Comparison of ENCODE assay signal across 18 cellular contexts in genomic region chr14:37565550-37565949, GRCh38. TPM values are rescaled to one million over a fixed set of nuclear protein-coding genes. Genes with fewer than 3 reads are reported as not detected.
A peak's percentile ranks its signal among the peaks of the same experiment; 100 is the strongest.
DNase-seq lines count a peak whose midpoint lies in the region; ATAC-seq, FAIRE-seq and TF ChIP-seq lines count a peak whose summit lies in the region.
"Had no signal": no experiment of that assay in that cellular context is flagged by ENCODE, and none has a peak within 500 bp of the region (broad histone marks: within the 10 kb centered on the region; RNA-seq: fewer than 3 reads in every experiment).

No MANE protein-coding gene starts in this region.

- TF ChIP-seq POLR2A in HepG2 (IDR thresholded peaks at IDR 0.05; ENCODE audit: insufficient read depth in 1 of 2, low read depth in 2 of 2, low read length in 2 of 2), result no peak

- no peak for TF ChIP-seq EP300 in Ishikawa (IDR thresholded peaks at IDR 0.05; ENCODE audit: borderline replicate concordance)
- TF ChIP-seq EP300 in HepG2 (IDR thresholded peaks at IDR 0.05; ENCODE audit: low read depth in 2 of 2, low read length in 2 of 2), result 0 out of 4 replicates have a peak, but pooled peaks of 1 of the 2 experiments have one; percentile 9
- no peak for TF ChIP-seq EP300 in HepG2 (CRISPR knock-in tag; IDR thresholded peaks at IDR 0.05; ENCODE audit: borderline replicate concordance)

- H3K27ac Mint-ChIP-seq in WTC11, result no peak overlapping the region
- H3K27ac Mint-ChIP-seq: activated naive CD4-positive, alpha-beta T cell treated with anti-CD3 and anti-CD28 coated beads, Interleukin-2, amount 10 ng/mL, durations not matched to agents 7 days and 5 days had no signal

- peaks cover 9% of the 10 kb centered on the region for H3K4me1 Mint-ChIP-seq in WTC11
- H3K4me1 Mint-ChIP-seq: activated naive CD4-positive, alpha-beta T cell treated with anti-CD3 and anti-CD28 coated beads, Interleukin-2, amount 10 ng/mL, durations not matched to agents 7 days and 5 days had no signal

- intact Hi-C loops in HepG2 (cut with micrococcal nuclease; ENCODE audit: unreplicated experiment), result loop anchor here (1.0 to 5.0 kb wide), 5 partner anchors 29 to 319 kb away; no protein-coding TSS in a partner anchor

- BruUV-seq in HepG2 (replicated peaks; lab: Mats Ljungman, UMichigan), result no TSS peak

- DNase-seq in WTC11 (ENCODE audit: low spot score), result peak; percentile 21
- peak; percentile 70 for DNase-seq in HepG2 (ENCODE audit: low spot score)
- DNase-seq in anterior cingulate cortex (lab: John Stamatoyannopoulos, UW), result no peak
- DNase-seq in activated CD4-positive, alpha-beta T cell treated with anti-CD3 and anti-CD28 coated beads for 48 hours, result no peak
- no peak for DNase-seq in EL
- DNase-seq in SIG-M5 treated with dmso at 0.1 percent for 504 hours (lab: John Stamatoyannopoulos, UW; ENCODE audit: unreplicated experiment), result no peak
- DNase-seq: activated naive CD4-positive, alpha-beta T cell treated with anti-CD3 and anti-CD28 coated beads, Interleukin-2, amount 10 ng/mL, durations not matched to agents 7 days and 5 days; head of caudate nucleus; NCI-H526 treated with DMSO at 0.1 percent for 48 hours; stimulated activated naive CD8-positive, alpha-beta T cell treated with anti-CD3 and anti-CD28 coated beads, Interleukin-15, Interleukin-2, amounts not matched to agents 100 U/mL and 50 U/mL, for 24 hours; T-helper 1 cell had no signal

- FAIRE-seq in HepG2 (lab: Jason Lieb, UNC), result no peak
- FAIRE-seq: GM19239, K562 had no signal

- H4K20me1 ChIP-seq in HepG2 (ENCODE audit: insufficient read depth, low read length), result no peaks in the 10 kb centered on the region

- TF ChIP-seq RAD21 in Ishikawa (IDR thresholded peaks at IDR 0.05; ENCODE audit: low read depth) (peak; percentile 34; the same call in 1 of the 2 replicates), HepG2 (CRISPR knock-in tag; IDR thresholded peaks at IDR 0.05) (peak; percentile 92)

- in situ Hi-C loops in HepG2 (cut with HindIII; ENCODE audit: extremely low pct_ligation_motif_present, low pct_unique_long_range_greater_than_20kb), result loop anchor here (5.0 kb wide), 1 partner anchor 313 kb away; no protein-coding TSS in a partner anchor

- H3K36me3 ChIP-seq in HepG2 (replicated peaks in 1 of 2; ENCODE audit: control insufficient read depth in 1 of 2, insufficient read depth in 2 of 2, low read length in 2 of 2), result no peaks in the 10 kb centered on the region
- H3K36me3 ChIP-seq: HAP-1 had no signal

- ATAC-seq in WTC11 (peak; percentile 38; the same call in 1 of the 2 replicates), HepG2 (peak; percentile 76)
- ATAC-seq: K562; stimulated activated naive CD8-positive, alpha-beta T cell treated with anti-CD3 and anti-CD28 coated beads, Interleukin-15, Interleukin-2, amounts not matched to agents 100 U/mL and 50 U/mL, for 24 hours had no signal

- no peaks in the 10 kb centered on the region for H3K79me2 ChIP-seq in HepG2 (ENCODE audit: insufficient read depth, low read length)

- H3K9me3 Mint-ChIP-seq in WTC11, result no peaks in the 10 kb centered on the region
- H3K9me3 Mint-ChIP-seq: activated naive CD4-positive, alpha-beta T cell treated with anti-CD3 and anti-CD28 coated beads, Interleukin-2, amount 10 ng/mL, durations not matched to agents 7 days and 5 days had no signal

- H3K4me1 ChIP-seq in HepG2 (ENCODE audit: insufficient read depth, low read length), result peaks cover 20% of the 10 kb centered on the region

- POLR2A ChIA-PET in WTC11 (lab: Charles Lee), result no interaction called here
- POLR2A ChIA-PET in HepG2 (lab: Yijun Ruan, JAX), result no interaction called here

- H3K27ac ChIP-seq in C4-2B, result no peak overlapping the region
- no peak overlapping the region for H3K27ac ChIP-seq in HepG2 (ENCODE audit: extremely low read length, insufficient read depth, low read length)

- CTCF ChIA-PET in WTC11 (lab: Charles Lee) (interaction anchor here (1.0 kb wide), 1 partner anchor 225 kb away, joined by 3 read pairs; no protein-coding TSS in a partner anchor), HepG2 (lab: Yijun Ruan, JAX; ENCODE audit: low intra/inter-chr PET ratio, low total read pairs) (interaction anchor here (1.1 to 4.7 kb wide), 7 partner anchors 29 to 335 kb away, joined by 4 to 77 read pairs (median 7); partner anchors contain the start of gene FOXA1)

- H3K27me3 Mint-ChIP-seq in WTC11 (ENCODE audit: low read depth), result no peaks in the 10 kb centered on the region
- H3K27me3 Mint-ChIP-seq: activated naive CD4-positive, alpha-beta T cell treated with anti-CD3 and anti-CD28 coated beads, Interleukin-2, amount 10 ng/mL, durations not matched to agents 7 days and 5 days had no signal

- TF ChIP-seq CTCF in C4-2B (conservative IDR thresholded peaks at IDR 0.05) (peak; percentile 29), WTC11 (IDR thresholded peaks at IDR 0.05) (peak; percentile 23; the same call in 1 of the 2 replicates), HepG2 (CRISPR knock-in tag; IDR thresholded peaks at IDR 0.05) (peak; percentile 88)

- H3K36me3 Mint-ChIP-seq in WTC11, result no peaks in the 10 kb centered on the region
- H3K36me3 Mint-ChIP-seq: activated naive CD4-positive, alpha-beta T cell treated with anti-CD3 and anti-CD28 coated beads, Interleukin-2, amount 10 ng/mL, durations not matched to agents 7 days and 5 days had no signal

- H3K4me2 ChIP-seq in HepG2 (ENCODE audit: low read depth, low read length), result no peak overlapping the region

- no peaks in the 10 kb centered on the region for H3K27me3 ChIP-seq in HepG2 (ENCODE audit: control insufficient read depth in 1 of 2, insufficient read depth in 2 of 2, low read length in 2 of 2)

- no peaks in the 10 kb centered on the region for H3K9me3 ChIP-seq in HepG2 (ENCODE audit: low read length)
- H3K9me3 ChIP-seq: HAP-1 had no signal

- H2AFZ ChIP-seq in HepG2 (ENCODE audit: low read length), result no peak overlapping the region

- no peak overlapping the region for H3K4me3 Mint-ChIP-seq in WTC11
- H3K4me3 Mint-ChIP-seq: activated naive CD4-positive, alpha-beta T cell treated with anti-CD3 and anti-CD28 coated beads, Interleukin-2, amount 10 ng/mL, durations not matched to agents 7 days and 5 days had no signal

- no peak overlapping the region for H3K4me3 ChIP-seq in HepG2 (replicated peaks in 1 of 3; ENCODE audit: insufficient read depth in 1 of 3, low read depth in 2 of 3, low read length in 3 of 3)
- H3K4me3 ChIP-seq: HAP-1, K562 had no signal

- WGBS in HepG2 (ENCODE audit: low lambda C conversion rate), result 87% methylated on average over 1 of the region's 1 CpG

- no peak overlapping the region for H3K9ac ChIP-seq in HepG2 (ENCODE audit: insufficient read depth, low read depth, low read length)

TF ChIP-seq in HepG2, 621 proteins besides CTCF, POLR2A, EP300 and RAD21 (continues in another document):
- TF ChIP-seq ZBTB3 (CRISPR knock-in tag; IDR thresholded peaks at IDR 0.05; ENCODE audit: borderline replicate concordance, low read depth), result peak; percentile 49; the same call in 1 of the 2 replicates

RNA-seq across cellular contexts. Expression of gene FOXA1, which starts 29.5 kb away (rescaled TPM):
- 0.21 to 0.34 TPM (median 0.28 TPM) in 3 replicates for total RNA-seq in WTC11 (2021)
- total RNA-seq in HepG2 (2016; rRNA removed; fragmentation: Illumina TruSeq; extraction: Trizol), result 58.1 and 58.6 TPM in 2 replicates
- 14.5 and 16.1 TPM in 2 replicates for total RNA-seq in HepG2 (2016; cell fraction: cytosol; rRNA removed; fragmentation: Illumina TruSeq; extraction: Trizol; ENCODE audit: low read depth)
- 51.7 and 53.7 TPM in 2 replicates for total RNA-seq in HepG2 (2016; cell fraction: insoluble cytoplasmic fraction; rRNA removed; fragmentation: Illumina TruSeq; extraction: Trizol)
- 58.2 and 61.8 TPM in 2 replicates for total RNA-seq in HepG2 (2016; cell fraction: membrane; rRNA removed; fragmentation: Illumina TruSeq; extraction: Trizol)
- 59.1 and 60.1 TPM in 2 replicates for total RNA-seq in HepG2 (2016; cell fraction: nucleus; rRNA removed; fragmentation: Illumina TruSeq; extraction: Trizol)
- 43.4 and 47.6 TPM in 2 replicates for polyA plus RNA-seq in HepG2 (2011; rRNA removed)
- polyA plus RNA-seq in HepG2 (2011; cell fraction: cytosol; rRNA removed), result 41.8 and 44.7 TPM in 2 replicates
- polyA plus RNA-seq in HepG2 (2011; cell fraction: nucleus; rRNA removed), result 54.5 and 66.1 TPM in 2 replicates
- 32.0 and 32.4 TPM in 2 replicates for polyA plus RNA-seq in HepG2 (2012)
- polyA plus RNA-seq in HepG2 (2016; cell fraction: cytosol; fragmentation: Illumina TruSeq; extraction: Trizol; ENCODE audit: low read depth), result 9.3 and 9.9 TPM in 2 replicates
- 93.1 and 102 TPM in 2 replicates for polyA plus RNA-seq in HepG2 (2016; cell fraction: insoluble cytoplasmic fraction; fragmentation: Illumina TruSeq; extraction: Trizol; ENCODE audit: low read depth)
- 37.3 and 39.0 TPM in 2 replicates for polyA plus RNA-seq in HepG2 (2016; cell fraction: membrane; fragmentation: Illumina TruSeq; extraction: Trizol; ENCODE audit: low read depth)
- 98.8 and 112 TPM in 2 replicates for polyA plus RNA-seq in HepG2 (2016; cell fraction: nucleus; fragmentation: Illumina TruSeq; extraction: Trizol; ENCODE audit: insufficient read depth, low read depth)
- polyA minus RNA-seq in HepG2 (2011; rRNA and poly(A)+ RNA removed; ENCODE audit: low replicate concordance), result 4.0 and 60.9 TPM in 2 replicates
- 54.0 and 57.6 TPM in 2 replicates for polyA minus RNA-seq in HepG2 (2011; cell fraction: cytosol; rRNA and poly(A)+ RNA removed)
- 76.0 and 85.0 TPM in 2 replicates for polyA minus RNA-seq in HepG2 (2011; cell fraction: nucleus; rRNA and poly(A)+ RNA removed)
- total RNA-seq: lung microvascular endothelial cell had no signal

RNA-seq across cellular contexts. Expression of gene TTC6, which starts 29.9 kb away (rescaled TPM):
- total RNA-seq in WTC11 (2021), result 0.09 to 0.11 TPM in 2 of 3 replicates, not detected in the other
- total RNA-seq in HepG2 (2016; rRNA removed; fragmentation: Illumina TruSeq; extraction: Trizol), result 13.2 and 27.4 TPM in 2 replicates
- total RNA-seq in HepG2 (2016; cell fraction: cytosol; rRNA removed; fragmentation: Illumina TruSeq; extraction: Trizol; ENCODE audit: low read depth), result 21.5 and 24.0 TPM in 2 replicates
- total RNA-seq in HepG2 (2016; cell fraction: insoluble cytoplasmic fraction; rRNA removed; fragmentation: Illumina TruSeq; extraction: Trizol), result 11.2 and 26.5 TPM in 2 replicates
- 16.2 and 16.4 TPM in 2 replicates for total RNA-seq in HepG2 (2016; cell fraction: membrane; rRNA removed; fragmentation: Illumina TruSeq; extraction: Trizol)
- 87.8 and 88.1 TPM in 2 replicates for total RNA-seq in HepG2 (2016; cell fraction: nucleus; rRNA removed; fragmentation: Illumina TruSeq; extraction: Trizol)
- 8.6 and 9.3 TPM in 2 replicates for polyA plus RNA-seq in HepG2 (2011; rRNA removed)
- polyA plus RNA-seq in HepG2 (2011; cell fraction: cytosol; rRNA removed), result 2.6 and 3.9 TPM in 2 replicates
- 28.3 and 28.6 TPM in 2 replicates for polyA plus RNA-seq in HepG2 (2011; cell fraction: nucleus; rRNA removed)
- 7.9 and 8.5 TPM in 2 replicates for polyA plus RNA-seq in HepG2 (2012)
- polyA plus RNA-seq in HepG2 (2016; cell fraction: cytosol; fragmentation: Illumina TruSeq; extraction: Trizol; ENCODE audit: low read depth), result 3.5 and 4.5 TPM in 2 replicates
- polyA plus RNA-seq in HepG2 (2016; cell fraction: insoluble cytoplasmic fraction; fragmentation: Illumina TruSeq; extraction: Trizol; ENCODE audit: low read depth), result 5.4 and 8.4 TPM in 2 replicates
- polyA plus RNA-seq in HepG2 (2016; cell fraction: membrane; fragmentation: Illumina TruSeq; extraction: Trizol; ENCODE audit: low read depth), result 4.9 and 5.2 TPM in 2 replicates
- 52.2 and 52.8 TPM in 2 replicates for polyA plus RNA-seq in HepG2 (2016; cell fraction: nucleus; fragmentation: Illumina TruSeq; extraction: Trizol; ENCODE audit: insufficient read depth, low read depth)
- polyA minus RNA-seq in HepG2 (2011; rRNA and poly(A)+ RNA removed; ENCODE audit: low replicate concordance), result 0.61 and 8.5 TPM in 2 replicates
- 4.9 and 5.1 TPM in 2 replicates for polyA minus RNA-seq in HepG2 (2011; cell fraction: cytosol; rRNA and poly(A)+ RNA removed)
- 136 TPM in 2 replicates for polyA minus RNA-seq in HepG2 (2011; cell fraction: nucleus; rRNA and poly(A)+ RNA removed)
- total RNA-seq: lung microvascular endothelial cell, posterior vena cava had no signal

Comparison
In these comparisons a context has a peak if more than half of its experiments do, and no peak if none do; other contexts are left out.
1. CTCF ChIP-seq: peak in every context shown above with its lines; median percentile 88 in HepG2; 29 in C4-2B; 23 in WTC11.
2. DNase-seq: peak in WTC11 (single experiment) and HepG2 (single experiment); none in anterior cingulate cortex (0 of 58), activated CD4-positive, alpha-beta T cell treated with anti-CD3 and anti-CD28 coated beads for 48 hours (single experiment), EL (single experiment) and SIG-M5 treated with dmso at 0.1 percent for 504 hours (single experiment).
3. RNA of gene FOXA1, which starts 29.5 kb away (total RNA-seq): 14.5 to 61.8 TPM in HepG2; 0.21 to 0.34 TPM in WTC11; every median in the first group is over 10 times any median in the second.
4. RNA of gene TTC6, which starts 29.9 kb away (total RNA-seq): 11.2 to 88.1 TPM in HepG2; 0.09 to 0.11 TPM in WTC11; every median in the first group is over 10 times any median in the second.